Comparison of ENCODE assay signal across 1 cellular context in genomic region chr22:45163417-45164216, GRCh38.
TF ChIP-seq lines count a peak whose summit lies in the region.

NUP50 (plus strand) TSS chr22:45163925; CDS start chr22:45168178, 4,253 bp downstream.

TF ChIP-seq in HepG2, 621 proteins besides CTCF, POLR2A, EP300 and RAD21 (continued from another document and continues in another):
- TF ChIP-seq ZNF142 (CRISPR knock-in tag; IDR thresholded peaks at IDR 0.05) (peak; percentile 92; the same call in 1 of the 2 replicates), PBX3 (CRISPR knock-in tag; IDR thresholded peaks at IDR 0.05; ENCODE audit: borderline replicate concordance) (no peak), ZNF350 (CRISPR knock-in tag; IDR thresholded peaks at IDR 0.05; ENCODE audit: borderline replicate concordance, low read depth) (peak; percentile 77), ATF3 (CRISPR knock-in tag; IDR thresholded peaks at IDR 0.05) (no peak), SRF (IDR thresholded peaks at IDR 0.05; ENCODE audit: low read depth, low read length) (no peak), SAP130 (CRISPR knock-in tag; IDR thresholded peaks at IDR 0.05; ENCODE audit: low read depth) (peak; percentile 91), RAD51 (IDR thresholded peaks at IDR 0.05; ENCODE audit: borderline replicate concordance) (no peak), ZNF768 (CRISPR knock-in tag; IDR thresholded peaks at IDR 0.05) (peak; percentile 62; the same call in 1 of the 2 replicates), RCOR2 (CRISPR knock-in tag; IDR thresholded peaks at IDR 0.05) (no peak), NCOA5 (CRISPR knock-in tag; IDR thresholded peaks at IDR 0.05) (no peak), ZBTB42 (CRISPR knock-in tag; IDR thresholded peaks at IDR 0.05) (no peak), NCOA2 (CRISPR knock-in tag; IDR thresholded peaks at IDR 0.05) (peak; percentile 61; the same call in 1 of the 2 replicates), RARA (CRISPR knock-in tag; IDR thresholded peaks at IDR 0.05) (peak; percentile 60), ZNF629 (CRISPR knock-in tag; conservative IDR thresholded peaks at IDR 0.05) (peak; percentile 44; the same call in 1 of the 2 replicates), PREB (CRISPR knock-in tag; IDR thresholded peaks at IDR 0.05) (no peak), ZNF761 (CRISPR knock-in tag; conservative IDR thresholded peaks at IDR 0.05) (peak; percentile 70; the same call in 1 of the 2 replicates), ZKSCAN8 (CRISPR knock-in tag; IDR thresholded peaks at IDR 0.05; ENCODE audit: borderline replicate concordance) (no peak), ZMYM2 (CRISPR knock-in tag; IDR thresholded peaks at IDR 0.05) (no peak), ZNF232 (CRISPR knock-in tag; IDR thresholded peaks at IDR 0.05; ENCODE audit: borderline replicate concordance) (peak; percentile 90; the same call in 1 of the 2 replicates), ZEB1 (IDR thresholded peaks at IDR 0.05; ENCODE audit: insufficient replicate concordance, low read depth) (peak; percentile 62), MED1 (CRISPR knock-in tag; IDR thresholded peaks at IDR 0.05) (peak; percentile 86), ZNF598 (CRISPR knock-in tag; IDR thresholded peaks at IDR 0.05; ENCODE audit: borderline replicate concordance) (0 out of 2 replicates have a peak, but pooled peaks have one; percentile 91), GATAD2A (CRISPR knock-in tag; IDR thresholded peaks at IDR 0.05) (peak; percentile 48), KDM1A (CRISPR knock-in tag; IDR thresholded peaks at IDR 0.05) (no peak), GZF1 (CRISPR knock-in tag; IDR thresholded peaks at IDR 0.05) (no peak; the same call in 1 of the 2 replicates), RFX5 (IDR thresholded peaks at IDR 0.05; ENCODE audit: low read depth, low read length) (no peak), ZNF143 (CRISPR knock-in tag; IDR thresholded peaks at IDR 0.05) (peak; percentile 73), ZFY (CRISPR knock-in tag; IDR thresholded peaks at IDR 0.05) (peak; percentile 87), ZNF776 (CRISPR knock-in tag; IDR thresholded peaks at IDR 0.05) (peak; percentile 84; the same call in 1 of the 2 replicates), TIGD3 (CRISPR knock-in tag; IDR thresholded peaks at IDR 0.05; ENCODE audit: borderline replicate concordance) (no peak), ZBTB34 (CRISPR knock-in tag; IDR thresholded peaks at IDR 0.05) (peak; percentile 80; the same call in 1 of the 2 replicates), JUND (CRISPR knock-in tag; IDR thresholded peaks at IDR 0.05) (no peak), HNF1A (IDR thresholded peaks at IDR 0.05; ENCODE audit: low read depth) (no peak), HNF1A (CRISPR knock-in tag; IDR thresholded peaks at IDR 0.05; ENCODE audit: borderline replicate concordance) (peak; percentile 71; the same call in 1 of the 2 replicates), BHLHE40 (IDR thresholded peaks at IDR 0.05; ENCODE audit: low read length) (peak; percentile 100), NCOR1 (IDR thresholded peaks at IDR 0.05; ENCODE audit: borderline replicate concordance, low read length) (no peak), TBP (CRISPR knock-in tag; IDR thresholded peaks at IDR 0.05) (no peak), BCL6 (CRISPR knock-in tag; IDR thresholded peaks at IDR 0.05) (peak; percentile 87), PAF1 (CRISPR knock-in tag; IDR thresholded peaks at IDR 0.05) (no peak), ZFP37 (CRISPR knock-in tag; IDR thresholded peaks at IDR 0.05; ENCODE audit: borderline replicate concordance) (peak; percentile 57; the same call in 1 of the 2 replicates), ZNF737 (CRISPR knock-in tag; IDR thresholded peaks at IDR 0.05; ENCODE audit: borderline replicate concordance) (peak; percentile 76; the same call in 1 of the 2 replicates), ZNF687 (CRISPR knock-in tag; IDR thresholded peaks at IDR 0.05) (peak; percentile 98), ZNF557 (CRISPR knock-in tag; IDR thresholded peaks at IDR 0.05) (no peak)
